In genomic region chr12:6965026-6965661, GRCh38 we compare ENCODE assay signal across 7 cellular contexts. TPM values are rescaled to one million over a fixed set of nuclear protein-coding genes. Genes with fewer than 3 reads are reported as not detected.
DNase-seq lines count a peak whose midpoint lies in the region; FAIRE-seq and TF ChIP-seq lines count a peak whose summit lies in the region.

No MANE protein-coding gene starts in this region.

- no peak overlapping the region for H3K4me3 ChIP-seq in endothelial cell of umbilical vein (replicated peaks in 1 of 3; ENCODE audit: insufficient read depth in 1 of 3, low read depth in 1 of 3, low read length in 3 of 3)
- H3K4me3 ChIP-seq in mucosa of stomach (ENCODE audit: low read length), result peak overlapping the region; percentile 40

- H3K9me1 ChIP-seq in endothelial cell of umbilical vein (replicated peaks; ENCODE audit: control insufficient read depth, extremely low read depth, insufficient read depth, low read length), result no peaks in the 10 kb centered on the region

- H3K4me2 ChIP-seq in endothelial cell of umbilical vein (ENCODE audit: insufficient read depth, low read length), result no peak overlapping the region

- no peak for TF ChIP-seq POLR2A in endothelial cell of umbilical vein (IDR thresholded peaks at IDR 0.05; ENCODE audit: low read depth, low read length)

- H3K36me3 ChIP-seq in endothelial cell of umbilical vein (ENCODE audit: control insufficient read depth in 2 of 2, extremely low read depth in 1 of 2, insufficient read depth in 2 of 2, low read length in 2 of 2) (peaks cover 13 to 30% of the 10 kb centered on the region in 2 experiments), mucosa of stomach (ENCODE audit: control insufficient read depth, insufficient read depth, low read length) (peaks cover 21% of the 10 kb centered on the region)

- FAIRE-seq in HTR-8/SVneo (lab: Jason Lieb, UNC) (no peak), endothelial cell of umbilical vein (lab: Jason Lieb, UNC) (peak; percentile 95)

- intact Hi-C loops in endothelial cell of umbilical vein (cut with micrococcal nuclease), result loop anchor here (1.0 kb wide), 3 partner anchors 21 to 96 kb away; partner anchors contain the start of gene C12orf57

- in situ Hi-C loops in GM13976 (cut with MboI; ENCODE audit: low sequenced_read_pairs, unreplicated experiment), result no loop called here

- H3K9ac ChIP-seq in endothelial cell of umbilical vein (replicated peaks; ENCODE audit: extremely low read depth, insufficient read depth, low read length) (no peak overlapping the region), mucosa of stomach (ENCODE audit: low read length) (peak overlapping the region; percentile 100)

- DNase-seq in GM13976 (ENCODE audit: low spot score) (peak; percentile 86), HTR-8/SVneo (ENCODE audit: insufficient read length, low spot score) (peak; percentile 88), endothelial cell of umbilical vein (ENCODE audit: low read depth, low spot score) (peak; percentile 80)
- DNase-seq in NK-92 treated with Interleukin-12 subunit alpha and Interleukin-12 subunit beta, amount 100 ng/mL, for 24 hours (lab: John Stamatoyannopoulos, UW), result peak; percentile 34
- DNase-seq in activated CD8-positive, alpha-beta memory T cell treated with anti-CD3 and anti-CD28 coated beads, Interleukin-2, amount 50 U/mL, for 1 hour (ENCODE audit: extremely low read depth), result peak; percentile 77
- peak; percentile 63 to 85 for DNase-seq in stimulated activated CD8-positive, alpha-beta memory T cell treated with anti-CD3 and anti-CD28 coated beads, Interleukin-7, amount 100 ng/mL, for 1 hour (ENCODE audit: low read depth in 2 of 2)

- H2AFZ ChIP-seq in endothelial cell of umbilical vein (ENCODE audit: low read depth, low read length), result no peak overlapping the region

- dilution Hi-C loops in endothelial cell of umbilical vein (cut with MboI; ENCODE audit: extremely low pct_ligation_motif_present, low sequenced_read_pairs), result no loop called here

- peaks cover 27% of the 10 kb centered on the region for H3K79me2 ChIP-seq in endothelial cell of umbilical vein (ENCODE audit: control insufficient read depth, insufficient read depth, low read length)

- no TSS peak for BruUV-seq in endothelial cell of umbilical vein (replicated peaks; lab: Mats Ljungman, UMichigan)

- H3K9me3 ChIP-seq in endothelial cell of umbilical vein (replicated peaks; ENCODE audit: control insufficient read depth, insufficient read depth, low read length) (no peaks in the 10 kb centered on the region), mucosa of stomach (ENCODE audit: control insufficient read depth, low read length) (no peaks in the 10 kb centered on the region)

- H3K4me1 ChIP-seq in endothelial cell of umbilical vein (ENCODE audit: control insufficient read depth, extremely low read depth, insufficient read depth, low read length) (peaks cover 23% of the 10 kb centered on the region), mucosa of stomach (ENCODE audit: control insufficient read depth, insufficient read depth, low read length) (peaks cover 70% of the 10 kb centered on the region)

- no peak overlapping the region for H3K27ac ChIP-seq in endothelial cell of umbilical vein (ENCODE audit: insufficient read depth, low read depth, low read length)

- TF ChIP-seq CTCF in GM13976 (IDR thresholded peaks at IDR 0.05; ENCODE audit: borderline replicate concordance, control extremely low read depth, extremely low read depth, insufficient read depth, missing control alignments), result peak; percentile 94
- TF ChIP-seq CTCF in endothelial cell of umbilical vein (IDR thresholded peaks at IDR 0.05; ENCODE audit: extremely low read depth in 1 of 2, insufficient read depth in 1 of 2, low read depth in 1 of 2, low read length in 2 of 2), result peak; percentile 89 to 92

- CTCF ChIA-PET in endothelial cell of umbilical vein (lab: Charles Lee), result interaction anchor here (0.6 to 4.0 kb wide), 28 partner anchors 9 to 673 kb away, joined by 3 to 124 read pairs (median 4); partner anchors contain the start of genes C12orf57, C1RL, LPCAT3 and RNU7-1

- POLR2A ChIA-PET in endothelial cell of umbilical vein (lab: Charles Lee), result interaction anchor here (1.0 kb wide), 1 partner anchor 20 kb away, joined by 6 read pairs; the partner anchor contains the start of gene C12orf57

- H4K20me1 ChIP-seq in endothelial cell of umbilical vein (replicated peaks; ENCODE audit: control insufficient read depth, extremely low read depth, insufficient read depth, low read length), result no peaks in the 10 kb centered on the region

- H3K27me3 ChIP-seq in endothelial cell of umbilical vein (ENCODE audit: control insufficient read depth in 2 of 2, insufficient read depth in 2 of 2, low read length in 2 of 2) (no peaks in the 10 kb centered on the region), mucosa of stomach (ENCODE audit: control insufficient read depth, insufficient read depth, low read length) (no peaks in the 10 kb centered on the region)

TF ChIP-seq in endothelial cell of umbilical vein, 7 proteins besides CTCF, POLR2A, EP300 and RAD21:
- TF ChIP-seq POLR2AphosphoS5 (IDR thresholded peaks at IDR 0.05; ENCODE audit: insufficient read depth, low read depth, low read length) (peak; percentile 31), MAX (IDR thresholded peaks at IDR 0.05; ENCODE audit: insufficient read depth, insufficient read length) (peak; percentile 69), GATA2 (IDR thresholded peaks at IDR 0.05; ENCODE audit: insufficient read depth, insufficient read length, low read depth, low read length) (no peak), EZH2 (IDR thresholded peaks at IDR 0.05; ENCODE audit: borderline replicate concordance, low read depth, low read length, severe bottlenecking) (no peak)
TF ChIP-seq in endothelial cell of umbilical vein: peak in this region for 2.

RNA-seq across cellular contexts. Expression of gene PHB2, which starts 5.3 kb away (rescaled TPM):
- total RNA-seq in endothelial cell of umbilical vein, result 231 and 244 TPM in 2 replicates
- 390 and 409 TPM in 2 replicates for polyA plus RNA-seq in endothelial cell of umbilical vein
- 430 and 447 TPM in 2 replicates for polyA plus RNA-seq in endothelial cell of umbilical vein (2011; cell fraction: cytosol; rRNA removed)
- 271 and 280 TPM in 2 replicates for polyA plus RNA-seq in endothelial cell of umbilical vein (2011; cell fraction: nucleus; rRNA removed)
- polyA plus RNA-seq in endothelial cell of umbilical vein (2012), result 246 and 260 TPM in 2 replicates
- polyA minus RNA-seq in endothelial cell of umbilical vein, result 176 and 178 TPM in 2 replicates
- polyA minus RNA-seq in endothelial cell of umbilical vein (2011; cell fraction: cytosol; rRNA and poly(A)+ RNA removed), result 134 TPM
- 66.9 and 67.4 TPM in 2 replicates for polyA minus RNA-seq in endothelial cell of umbilical vein (2011; cell fraction: nucleus; rRNA and poly(A)+ RNA removed)

RNA-seq across cellular contexts. Expression of gene EMG1, which starts 5.6 kb away (rescaled TPM):
- total RNA-seq in endothelial cell of umbilical vein, result 54.7 and 56.6 TPM in 2 replicates
- polyA plus RNA-seq in endothelial cell of umbilical vein, result 32.7 and 57.7 TPM in 2 replicates
- 47.5 and 57.5 TPM in 2 replicates for polyA plus RNA-seq in endothelial cell of umbilical vein (2011; cell fraction: cytosol; rRNA removed)
- 31.5 and 55.2 TPM in 2 replicates for polyA plus RNA-seq in endothelial cell of umbilical vein (2011; cell fraction: nucleus; rRNA removed)
- polyA plus RNA-seq in endothelial cell of umbilical vein (2012), result 62.5 and 99.6 TPM in 2 replicates
- 27.0 and 29.6 TPM in 2 replicates for polyA minus RNA-seq in endothelial cell of umbilical vein
- polyA minus RNA-seq in endothelial cell of umbilical vein (2011; cell fraction: cytosol; rRNA and poly(A)+ RNA removed), result 34.5 TPM
- polyA minus RNA-seq in endothelial cell of umbilical vein (2011; cell fraction: nucleus; rRNA and poly(A)+ RNA removed), result 14.6 and 20.9 TPM in 2 replicates

RNA-seq across cellular contexts. Expression of gene PTPN6, which starts 14.0 kb away (rescaled TPM):
- total RNA-seq in endothelial cell of umbilical vein, result 1.6 and 1.8 TPM in 2 replicates
- 0.25 and 0.38 TPM in 2 replicates for polyA plus RNA-seq in endothelial cell of umbilical vein
- 0.18 and 0.41 TPM in 2 replicates for polyA plus RNA-seq in endothelial cell of umbilical vein (2011; cell fraction: cytosol; rRNA removed)
- polyA plus RNA-seq in endothelial cell of umbilical vein (2011; cell fraction: nucleus; rRNA removed), result 0.51 and 1.1 TPM in 2 replicates
- 0.29 and 0.55 TPM in 2 replicates for polyA plus RNA-seq in endothelial cell of umbilical vein (2012)
- polyA minus RNA-seq in endothelial cell of umbilical vein, result 0.28 and 0.46 TPM in 2 replicates
- 9.4 TPM for polyA minus RNA-seq in endothelial cell of umbilical vein (2011; cell fraction: cytosol; rRNA and poly(A)+ RNA removed)
- 0.48 and 2.4 TPM in 2 replicates for polyA minus RNA-seq in endothelial cell of umbilical vein (2011; cell fraction: nucleus; rRNA and poly(A)+ RNA removed)

RNA-seq across cellular contexts. Expression of gene C12orf57, which starts 21.3 kb away (rescaled TPM):
- total RNA-seq in endothelial cell of umbilical vein, result 153 and 167 TPM in 2 replicates
- 729 and 802 TPM in 2 replicates for polyA plus RNA-seq in endothelial cell of umbilical vein
- polyA plus RNA-seq in endothelial cell of umbilical vein (2011; cell fraction: cytosol; rRNA removed), result 563 and 605 TPM in 2 replicates
- polyA plus RNA-seq in endothelial cell of umbilical vein (2011; cell fraction: nucleus; rRNA removed), result 175 and 212 TPM in 2 replicates
- polyA plus RNA-seq in endothelial cell of umbilical vein (2012), result 176 and 200 TPM in 2 replicates
- 79.2 and 103 TPM in 2 replicates for polyA minus RNA-seq in endothelial cell of umbilical vein
- 85.2 TPM for polyA minus RNA-seq in endothelial cell of umbilical vein (2011; cell fraction: cytosol; rRNA and poly(A)+ RNA removed)
- 26.8 and 44.8 TPM in 2 replicates for polyA minus RNA-seq in endothelial cell of umbilical vein (2011; cell fraction: nucleus; rRNA and poly(A)+ RNA removed)

RNA-seq across cellular contexts. Expression of gene RNU7-1, which starts 21.5 kb away (rescaled TPM):
- total RNA-seq in endothelial cell of umbilical vein, result not detected in 2 replicates
- not detected in 2 replicates for polyA plus RNA-seq in endothelial cell of umbilical vein
- not detected in 2 replicates for polyA plus RNA-seq in endothelial cell of umbilical vein (2011; cell fraction: cytosol; rRNA removed)
- polyA plus RNA-seq in endothelial cell of umbilical vein (2011; cell fraction: nucleus; rRNA removed), result not detected in 2 replicates
- polyA plus RNA-seq in endothelial cell of umbilical vein (2012), result not detected in 2 replicates
- polyA minus RNA-seq in endothelial cell of umbilical vein, result not detected in 2 replicates
- not detected for polyA minus RNA-seq in endothelial cell of umbilical vein (2011; cell fraction: cytosol; rRNA and poly(A)+ RNA removed)
- not detected in 2 replicates for polyA minus RNA-seq in endothelial cell of umbilical vein (2011; cell fraction: nucleus; rRNA and poly(A)+ RNA removed)

Comparison
In these comparisons a context has a peak if more than half of its experiments do, and no peak if none do; other contexts are left out.
1. DNase-seq: peak in every context shown above with its lines; median percentile 88 in HTR-8/SVneo; 86 in GM13976; 80 in endothelial cell of umbilical vein; 77 in activated CD8-positive, alpha-beta memory T cell treated with anti-CD3 and anti-CD28 coated beads, Interleukin-2, amount 50 U/mL, for 1 hour; 74 in stimulated activated CD8-positive, alpha-beta memory T cell treated with anti-CD3 and anti-CD28 coated beads, Interleukin-7, amount 100 ng/mL, for 1 hour; 34 in NK-92 treated with Interleukin-12 subunit alpha and Interleukin-12 subunit beta, amount 100 ng/mL, for 24 hours.